ENCODE assay signal across 1 cellular context in the genomic region with DNA sequence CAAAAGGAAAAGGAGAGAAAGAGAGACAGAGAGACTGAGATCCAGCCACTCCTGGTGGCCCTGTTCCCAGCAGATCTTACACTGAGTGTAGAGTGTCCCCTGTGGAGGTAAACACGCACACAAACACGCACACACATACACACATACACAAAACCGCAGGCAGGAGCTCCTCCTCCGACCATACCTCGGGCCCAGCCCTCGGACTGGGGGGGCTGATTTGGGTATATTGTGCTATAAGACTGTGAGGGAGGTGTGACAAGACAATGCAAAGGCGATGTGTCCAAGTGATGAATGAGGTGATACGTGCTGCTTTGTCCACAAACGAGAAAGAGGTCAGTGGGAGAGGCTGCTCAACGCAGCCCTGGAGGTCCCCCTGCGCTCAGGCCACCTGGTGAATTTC.
TF ChIP-seq lines count a peak whose summit lies in the region.

No MANE protein-coding gene starts in this region.

TF ChIP-seq in H1, 55 proteins besides CTCF, POLR2A, EP300 and RAD21:
- TF ChIP-seq, protein P1, sequence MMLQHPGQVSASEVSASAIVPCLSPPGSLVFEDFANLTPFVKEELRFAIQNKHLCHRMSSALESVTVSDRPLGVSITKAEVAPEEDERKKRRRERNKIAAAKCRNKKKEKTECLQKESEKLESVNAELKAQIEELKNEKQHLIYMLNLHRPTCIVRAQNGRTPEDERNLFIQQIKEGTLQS (IDR thresholded peaks at IDR 0.05; ENCODE audit: insufficient read depth, low read depth, low read length), result no peak
- TF ChIP-seq RXRA (IDR thresholded peaks at IDR 0.05; ENCODE audit: insufficient read depth, low read depth, low read length) (no peak), CBX5 (IDR thresholded peaks at IDR 0.05; ENCODE audit: low read depth, low read length) (no peak), SIX5 (IDR thresholded peaks at IDR 0.05; ENCODE audit: low read depth, low read length) (no peak)
